ENCODE assay signal across 1 cellular context in the genomic region with DNA sequence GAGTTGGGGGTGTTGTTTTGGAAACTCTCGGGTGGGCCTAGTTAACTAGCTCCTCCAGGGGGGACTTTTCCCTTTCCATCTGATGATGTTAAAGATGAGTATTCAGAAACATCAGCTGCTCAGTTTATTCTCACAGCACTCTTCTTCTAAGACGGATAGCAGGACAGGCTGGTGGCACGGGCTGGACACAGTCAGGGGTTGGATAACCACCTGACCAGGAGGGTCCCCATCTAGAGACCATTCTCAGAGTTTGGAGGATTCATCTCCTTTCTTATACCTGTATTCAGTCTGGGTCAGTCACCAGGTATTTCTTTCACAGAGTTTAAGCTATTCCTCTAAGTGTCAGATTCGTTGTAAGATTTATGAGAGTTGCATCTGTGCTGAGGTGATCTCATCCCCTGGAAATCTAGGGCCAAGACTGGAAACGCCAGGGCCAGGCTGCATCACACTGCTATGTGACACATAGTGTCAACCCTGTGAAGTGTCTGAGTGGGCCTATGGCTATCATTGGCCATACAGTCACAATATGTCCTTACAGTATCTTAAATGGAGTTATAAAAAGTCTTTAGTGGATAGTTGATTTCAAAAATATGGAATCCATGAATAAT.
TF ChIP-seq lines count a peak whose summit lies in the region.

No MANE protein-coding gene starts in this region.

TF ChIP-seq in K562, 482 proteins besides CTCF, POLR2A, EP300 and RAD21:
- TF ChIP-seq MEIS2 (IDR thresholded peaks at IDR 0.05; ENCODE audit: partially characterized antibody) (peak; percentile 43), CREBBP (IDR thresholded peaks at IDR 0.05; ENCODE audit: low read depth, low read length) (no peak)
- TF ChIP-seq, protein P1, sequence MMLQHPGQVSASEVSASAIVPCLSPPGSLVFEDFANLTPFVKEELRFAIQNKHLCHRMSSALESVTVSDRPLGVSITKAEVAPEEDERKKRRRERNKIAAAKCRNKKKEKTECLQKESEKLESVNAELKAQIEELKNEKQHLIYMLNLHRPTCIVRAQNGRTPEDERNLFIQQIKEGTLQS (IDR thresholded peaks at IDR 0.05), result 0 out of 2 replicates have a peak, but pooled peaks have one; percentile 13
- TF ChIP-seq, protein P1 (CRISPR knock-in tag; conservative IDR thresholded peaks at IDR 0.05), result no peak
TF ChIP-seq in K562: peak in this region for 2.
